18 cellular contexts compared by ENCODE assay signal in genomic region chr11:16110862-16111261, GRCh38.
A peak's percentile ranks its signal among the peaks of the same experiment; 100 is the strongest.
DNase-seq lines count a peak whose midpoint lies in the region; ATAC-seq, FAIRE-seq and TF ChIP-seq lines count a peak whose summit lies in the region.
"Had no signal": no experiment of that assay in that cellular context is flagged by ENCODE, and none has a peak within 500 bp of the region (broad histone marks: within the 10 kb centered on the region; RNA-seq: fewer than 3 reads in every experiment).

No MANE protein-coding gene starts in this region.

- H2BK15ac ChIP-seq in H1 (ENCODE audit: low read length) = no peak overlapping the region

- WGBS in A549 (ENCODE audit: missing lambda C conversion rate) = 26% methylated on average over 2 of the region's 2 CpGs
- WGBS in HUES64 = 38% methylated on average over 1 of the region's 2 CpGs
- 76% methylated on average over 2 of the region's 2 CpGs; no CpG with 5 or more reads in 1 of the 2 experiments for WGBS in H1 (ENCODE audit: extremely low coverage in 1 of 2, insufficient coverage in 1 of 2, insufficient read length in 1 of 2, insufficient replicate concordance in 2 of 2, low coverage in 1 of 2, low lambda C conversion rate in 2 of 2, missing lambda C conversion rate in 1 of 2), 2 experiments

- POLR2A ChIA-PET in A549 (lab: Yijun Ruan, JAX) = no interaction called here
- POLR2A ChIA-PET in H1 (lab: Charles Lee; ENCODE audit: partially characterized antibody) = no interaction called here

- no peak overlapping the region for H3K4me2 ChIP-seq in A549
- H3K4me2 ChIP-seq in H1 (ENCODE audit: insufficient read depth in 1 of 2, low read depth in 2 of 2, low read length in 2 of 2) = no peak overlapping the region

- H3K4me1 ChIP-seq in A549 = no peaks in the 10 kb centered on the region
- H3K4me1 ChIP-seq in HUES64 (ENCODE audit: insufficient read depth, low read length) = peaks cover 29% of the 10 kb centered on the region
- H3K4me1 ChIP-seq in H1 (replicated peaks in 1 of 4; ENCODE audit: control insufficient read depth in 3 of 4, insufficient read depth in 4 of 4, low read length in 3 of 4) = peaks cover 0 to 7% (median 4%) of the 10 kb centered on the region in 4 experiments; a peak in 5 of 7 replicates
- H3K4me1 ChIP-seq in kidney (ENCODE audit: control insufficient read depth in 1 of 2, insufficient read depth in 1 of 2, low read depth in 1 of 2, low read length in 2 of 2) = peaks cover 6 to 17% of the 10 kb centered on the region in 2 donors
- H3K4me1 ChIP-seq in upper lobe of right lung = no peaks in the 10 kb centered on the region

- CTCF ChIA-PET in A549 (lab: Yijun Ruan, JAX) = interaction anchor here (0.7 kb wide), 1 partner anchor 104 kb away, joined by 3 read pairs; no protein-coding TSS in a partner anchor
- CTCF ChIA-PET in H1 (lab: Charles Lee; ENCODE audit: partially characterized antibody) = interaction anchor here (0.9 kb wide), 1 partner anchor 10 kb away, joined by 3 read pairs; no protein-coding TSS in a partner anchor

- no peak overlapping the region for H3K18ac ChIP-seq in H1 (ENCODE audit: extremely low read depth, low read length)

- no peak overlapping the region for H4K5ac ChIP-seq in H1 (ENCODE audit: insufficient read length, low read depth, low read length)

- H3K36me3 Mint-ChIP-seq in activated naive CD4-positive, alpha-beta T cell treated with anti-CD3 and anti-CD28 coated beads, Interleukin-2, amount 50 U/mL, for 72 hours = no peaks in the 10 kb centered on the region
- H3K36me3 Mint-ChIP-seq: CD4-positive, alpha-beta memory T cell had no signal

- FAIRE-seq in A549 (lab: Jason Lieb, UNC) (peak; percentile 18), H1 (lab: Jason Lieb, UNC) (peak; percentile 69), kidney (lab: Jason Lieb, UNC) (no peak)
- FAIRE-seq: D721Med had no signal

- no peaks in the 10 kb centered on the region for H4K20me1 ChIP-seq in H1 (replicated peaks in 1 of 2; ENCODE audit: control insufficient read depth in 1 of 2, insufficient read depth in 2 of 2, low read length in 2 of 2)

- H3K23ac ChIP-seq in H1 (ENCODE audit: insufficient read length) = no peak overlapping the region

- H3K4me3 ChIP-seq in A549 (no peak overlapping the region), HUES64 (ENCODE audit: low read length) (no peak overlapping the region), H1 (ENCODE audit: extremely low read depth in 1 of 4, insufficient read depth in 2 of 4, low read depth in 3 of 4, low read length in 4 of 4) (0 out of 8 replicates have a peak overlapping the region, but pooled peaks of 1 of the 4 experiments have one; percentile 9), kidney (ENCODE audit: low read length in 2 of 2) (peak overlapping the region; percentile 53 to 71), upper lobe of right lung (no peak overlapping the region)
- H3K4me3 ChIP-seq: MG63 had no signal

- H3K27me3 ChIP-seq in HUES64 (ENCODE audit: insufficient read depth, low read length) (no peaks in the 10 kb centered on the region), H1 (replicated peaks in 1 of 4; ENCODE audit: control insufficient read depth in 3 of 4, extremely low read depth in 1 of 4, insufficient read depth in 3 of 4, low read length in 3 of 4) (no peaks in the 10 kb centered on the region), upper lobe of right lung (no peaks in the 10 kb centered on the region)
- H3K27me3 ChIP-seq: MG63 had no signal

- H3K9me3 ChIP-seq in A549 (peaks cover under 1% of the 10 kb centered on the region; the same call in 1 of the 3 replicates), HUES64 (ENCODE audit: insufficient read depth, low read depth, low read length) (peaks cover 6% of the 10 kb centered on the region; the same call in 1 of the 2 replicates), H1 (ENCODE audit: insufficient read depth in 2 of 2, low read depth in 1 of 2, low read length in 1 of 2) (no peaks in the 10 kb centered on the region; a peak in 1 of 4 replicates), kidney (ENCODE audit: control insufficient read depth in 1 of 2, low read length in 2 of 2) (no peaks in the 10 kb centered on the region), upper lobe of right lung (no peaks in the 10 kb centered on the region)
- H3K9me3 ChIP-seq: MG63 had no signal

- no peaks in the 10 kb centered on the region for H3K36me3 ChIP-seq in HUES64 (ENCODE audit: insufficient read depth, low read length)
- H3K36me3 ChIP-seq in H1 (ENCODE audit: control insufficient read depth in 2 of 4, insufficient read depth in 4 of 4, low read length in 3 of 4) = no peaks in the 10 kb centered on the region
- no peaks in the 10 kb centered on the region for H3K36me3 ChIP-seq in kidney (ENCODE audit: control insufficient read depth in 1 of 2, insufficient read depth in 2 of 2, low read length in 2 of 2)
- no peaks in the 10 kb centered on the region for H3K36me3 ChIP-seq in upper lobe of right lung
- H3K36me3 ChIP-seq: MG63 had no signal

- no peaks in the 10 kb centered on the region for H3K79me2 ChIP-seq in H1 (ENCODE audit: control insufficient read depth in 1 of 2, insufficient read depth in 2 of 2, low read length in 2 of 2)

- TF ChIP-seq CTCF in A549 (IDR thresholded peaks at IDR 0.05) (no peak), H1 (IDR thresholded peaks at IDR 0.05; ENCODE audit: control extremely low read depth in 1 of 3, insufficient read depth in 1 of 3, low read depth in 1 of 3, low read length in 3 of 3) (no peak), kidney (IDR thresholded peaks at IDR 0.05; ENCODE audit: borderline replicate concordance, extremely low read depth, insufficient read depth) (no peak), upper lobe of right lung (IDR thresholded peaks at IDR 0.05) (no peak)

- no peak overlapping the region for H4K8ac ChIP-seq in H1 (ENCODE audit: extremely low read depth, insufficient read depth, low read length)

- H3K27ac ChIP-seq in A549 (no peak overlapping the region), HUES64 (ENCODE audit: low read depth, low read length) (peak overlapping the region; percentile 66), H1 (ENCODE audit: low read depth, low read length) (no peak overlapping the region), kidney (ENCODE audit: low read depth in 2 of 2, low read length in 2 of 2) (peak overlapping the region in 1 of 2 donors; percentile 62), upper lobe of right lung (no peak overlapping the region)
- H3K27ac ChIP-seq: HL-60 had no signal

- H3K27ac Mint-ChIP-seq in activated naive CD4-positive, alpha-beta T cell treated with anti-CD3 and anti-CD28 coated beads, Interleukin-2, amount 50 U/mL, for 72 hours = no peak overlapping the region
- H3K27ac Mint-ChIP-seq: CD4-positive, alpha-beta memory T cell had no signal

- H3K79me1 ChIP-seq in H1 (ENCODE audit: low read depth, low read length) = no peaks in the 10 kb centered on the region

- no peaks in the 10 kb centered on the region for H3K23me2 ChIP-seq in H1 (ENCODE audit: low read depth, low read length)

- H2BK12ac ChIP-seq in H1 (ENCODE audit: low read depth, low read length) = no peak overlapping the region

- H3K56ac ChIP-seq in H1 (replicated peaks; ENCODE audit: insufficient read length, low read depth, low read length) = no peak overlapping the region

- H3K9me3 Mint-ChIP-seq in activated naive CD4-positive, alpha-beta T cell treated with anti-CD3 and anti-CD28 coated beads, Interleukin-2, amount 50 U/mL, for 72 hours = peaks cover 0 to 4% of the 10 kb centered on the region in 2 donors

- TF ChIP-seq EP300 in A549 (IDR thresholded peaks at IDR 0.05) (no peak), H1 (IDR thresholded peaks at IDR 0.05; ENCODE audit: borderline replicate concordance in 1 of 2, low read depth in 2 of 2, low read length in 2 of 2) (no peak)

- H2BK5ac ChIP-seq in H1 (ENCODE audit: low read depth, low read length) = no peak overlapping the region

- H3K14ac ChIP-seq in H1 (ENCODE audit: insufficient read length) = no peak overlapping the region

- DNase-seq in A549 (ENCODE audit: low read depth in 1 of 2, low spot score in 1 of 2) = no peak
- DNase-seq in H1 (ENCODE audit: low read depth in 1 of 2, low spot score in 2 of 2) = no peak
- no peak for DNase-seq in kidney
- no peak for DNase-seq in upper lobe of right lung
- DNase-seq in kidney tubule cell (ENCODE audit: low spot score) = no peak
- DNase-seq in SIG-M5 (lab: John Stamatoyannopoulos, UW) = no peak
- DNase-seq in activated naive CD4-positive, alpha-beta T cell treated with anti-CD3 and anti-CD28 coated beads, Interleukin-2, amount 50 U/mL, for 72 hours (ENCODE audit: low spot score in 2 of 2) = no peak
- DNase-seq: CD4-positive, alpha-beta memory T cell; DND-41; MG63; NCI-H187 treated with DMSO at 0.1 percent for 48 hours; NCI-H510A; NCI-H82; SHP77 had no signal

- no peak overlapping the region for H2AFZ ChIP-seq in H1 (ENCODE audit: low read length)

- no peak overlapping the region for H2BK120ac ChIP-seq in H1 (replicated peaks; ENCODE audit: low read depth, low read length)

- TF ChIP-seq POLR2A in A549 (IDR thresholded peaks at IDR 0.05; ENCODE audit: low read length) (no peak), H1 (IDR thresholded peaks at IDR 0.05; ENCODE audit: control extremely low read depth in 1 of 2, low read depth in 2 of 2, low read length in 2 of 2) (no peak)

- ATAC-seq in A549 = no peak
- ATAC-seq in upper lobe of right lung = no peak
- no peak for ATAC-seq in activated naive CD4-positive, alpha-beta T cell treated with anti-CD3 and anti-CD28 coated beads, Interleukin-2, amount 50 U/mL, for 72 hours
- ATAC-seq: Panc1 had no signal

- no peak overlapping the region for H3K4ac ChIP-seq in H1 (replicated peaks; ENCODE audit: insufficient read length, low read depth, low read length)

- H2BK20ac ChIP-seq in H1 (ENCODE audit: low read length) = no peak overlapping the region

- TF ChIP-seq RAD21 in A549 (conservative IDR thresholded peaks at IDR 0.05 in 1 of 2, IDR thresholded peaks at IDR 0.05 in 1 of 2) (no peak), H1 (IDR thresholded peaks at IDR 0.05 in 1 of 2, conservative IDR thresholded peaks at IDR 0.05 in 1 of 2; ENCODE audit: low read depth in 2 of 2, low read length in 2 of 2) (no peak)

- intact Hi-C loops in kidney (cut with DNase I) = no loop called here
- intact Hi-C loops in upper lobe of right lung (cut with DNase I) = no loop called here

- H3K9ac ChIP-seq in HUES64 (ENCODE audit: low read depth, low read length) (peak overlapping the region; percentile 14; the same call in 1 of the 2 replicates), H1 (replicated peaks in 1 of 4; ENCODE audit: extremely low read depth in 1 of 4, low read depth in 3 of 4, low read length in 3 of 4) (no peak overlapping the region), kidney (ENCODE audit: low read length in 2 of 2) (no peak overlapping the region)

- H2AK5ac ChIP-seq in H1 (ENCODE audit: low read depth, low read length) = no peak overlapping the region

- H4K91ac ChIP-seq in H1 (replicated peaks; ENCODE audit: insufficient read length, low read length) = no peak overlapping the region

TF ChIP-seq in A549, 52 proteins besides CTCF, POLR2A, EP300 and RAD21 (continues in another document):
- TF ChIP-seq ESRRA (IDR thresholded peaks at IDR 0.05; ENCODE audit: borderline replicate concordance, low read length) (no peak), NR3C1 (IDR thresholded peaks at IDR 0.05) (no peak), FOXS1 (CRISPR knock-in tag; IDR thresholded peaks at IDR 0.05) (no peak)

TF ChIP-seq in H1, 55 proteins besides CTCF, POLR2A, EP300 and RAD21:
- no peak for TF ChIP-seq SIN3A (conservative IDR thresholded peaks at IDR 0.05 in 1 of 2, IDR thresholded peaks at IDR 0.05 in 1 of 2; ENCODE audit: low read depth in 1 of 2, low read length in 2 of 2)
- no peak for TF ChIP-seq CBX5 (IDR thresholded peaks at IDR 0.05; ENCODE audit: low read depth, low read length)

Comparison
In these comparisons a context has a peak if more than half of its experiments do, and no peak if none do; other contexts are left out.
1. H3K4me3 ChIP-seq: peak in kidney (2 of 2); none in A549 (single experiment), HUES64 (single experiment) and upper lobe of right lung (single experiment).